ENCODE assay signal across 9 cellular contexts in genomic region chr6:137095651-137096238, GRCh38. TPM values are rescaled to one million over a fixed set of nuclear protein-coding genes. Genes with fewer than 3 reads are reported as not detected.
DNase-seq lines count a peak whose midpoint lies in the region; ATAC-seq and TF ChIP-seq lines count a peak whose summit lies in the region.
"Had no signal": no experiment of that assay in that cellular context is flagged by ENCODE, and none has a peak within 500 bp of the region (broad histone marks: within the 10 kb centered on the region; RNA-seq: fewer than 3 reads in every experiment).

No MANE protein-coding gene starts in this region.

- no peak overlapping the region for H2AFZ ChIP-seq in OCI-LY3 (ENCODE audit: low read depth, low read length)

- no peak for DNase-seq in Right ventricle myocardium superior
- no peak for DNase-seq in heart left ventricle
- no peak for DNase-seq in NCI-H1417 treated with DMSO at 0.1 percent for 48 hours (lab: John Stamatoyannopoulos, UW)
- DNase-seq in NK-92 treated with Interleukin-12 subunit alpha and Interleukin-12 subunit beta, amount 100 ng/mL, for 24 hours (lab: John Stamatoyannopoulos, UW) = no peak
- no peak for DNase-seq in colonic mucosa
- no peak for DNase-seq in stimulated activated CD4-positive, alpha-beta T cell treated with anti-CD3 and anti-CD28 coated beads, Interleukin-15, amount 100 ng/mL, for 24 hours
- DNase-seq: NCI-H1930 had no signal

- no peaks in the 10 kb centered on the region for H3K36me3 ChIP-seq in heart left ventricle
- H3K36me3 ChIP-seq in OCI-LY3 (replicated peaks; ENCODE audit: low read depth, low read length) = no peaks in the 10 kb centered on the region
- H3K36me3 ChIP-seq in colonic mucosa = no peaks in the 10 kb centered on the region

- H3K4me1 ChIP-seq in heart left ventricle (peaks cover 0 to 10% (median 2%) of the 10 kb centered on the region in 12 donors), OCI-LY3 (ENCODE audit: low read length) (peaks cover 90% of the 10 kb centered on the region), colonic mucosa (no peaks in the 10 kb centered on the region)

- H3K9me3 ChIP-seq in heart left ventricle (no peaks in the 10 kb centered on the region), OCI-LY3 (ENCODE audit: insufficient read depth, low read length) (no peaks in the 10 kb centered on the region), colonic mucosa (no peaks in the 10 kb centered on the region)

- intact Hi-C loops in Right ventricle myocardium superior (cut with DNase I) (loop anchor here (2.0 to 10.0 kb wide), 3 partner anchors 97 to 549 kb away; no protein-coding TSS in a partner anchor), heart left ventricle (cut with DNase I) (loop anchor here in 9 of 10 donors (2.0 to 10.0 kb wide), 15 partner anchors 69 to 547 kb away; partner anchors contain the start of gene IFNGR1 (in 1 of the 9)), colonic mucosa (cut with DNase I) (loop anchor here (5.0 kb wide), 1 partner anchor 547 kb away; no protein-coding TSS in a partner anchor)

- TF ChIP-seq POLR2A in heart left ventricle (IDR thresholded peaks at IDR 0.05) = no peak

- H3K79me2 ChIP-seq in OCI-LY3 (ENCODE audit: low read length) = no peaks in the 10 kb centered on the region

- H3K4me2 ChIP-seq in OCI-LY3 (ENCODE audit: low read length) = peak overlapping the region; percentile 73

- TF ChIP-seq CTCF in heart left ventricle (IDR thresholded peaks at IDR 0.05) (no peak), OCI-LY3 (IDR thresholded peaks at IDR 0.05; ENCODE audit: low read depth, low read length) (no peak), colonic mucosa (IDR thresholded peaks at IDR 0.05) (no peak)

- ATAC-seq in Right ventricle myocardium superior (ENCODE audit: poor library complexity) (peak; percentile 10), heart left ventricle (no peak), HG02938 (IDR thresholded peaks at IDR 0.05; ENCODE audit: unreplicated experiment) (peak; percentile 65)

- H3K9ac ChIP-seq in OCI-LY3 (ENCODE audit: low read length) = peak overlapping the region; percentile 63
- H3K9ac ChIP-seq in colonic mucosa (ENCODE audit: low read depth in 2 of 2, low read length in 2 of 2) = no peak overlapping the region

- H4K20me1 ChIP-seq in OCI-LY3 (ENCODE audit: insufficient read depth, low read length) = no peaks in the 10 kb centered on the region

- H3K27ac ChIP-seq in heart left ventricle (no peak overlapping the region), OCI-LY3 (ENCODE audit: low read length) (peak overlapping the region; percentile 95), colonic mucosa (no peak overlapping the region)

- H3K27me3 ChIP-seq in heart left ventricle (no peaks in the 10 kb centered on the region), OCI-LY3 (ENCODE audit: low read depth, low read length) (no peaks in the 10 kb centered on the region), colonic mucosa (no peaks in the 10 kb centered on the region)

- H3K4me3 ChIP-seq in heart left ventricle (no peak overlapping the region), OCI-LY3 (ENCODE audit: low read length) (peak overlapping the region; percentile 50), colonic mucosa (no peak overlapping the region)

RNA-seq across cellular contexts. Expression of gene IL20RA, which starts 51.0 kb away (rescaled TPM):
- total RNA-seq in Right ventricle myocardium superior (9.1 TPM), heart left ventricle (1 to 10 TPM in 7 of 9 donors, under 1 TPM in 2; 0.35 to 6.9 (median 1.3) TPM), colonic mucosa (10 to 100 TPM; 12.2 to 12.8 TPM)
- 1 to 10 TPM in 1 of 2 donors, under 1 TPM in 1; 0.19 to 2.2 TPM for polyA plus RNA-seq in heart left ventricle

Comparison
In these comparisons a context has a peak if more than half of its experiments do, and no peak if none do; other contexts are left out.
1. ATAC-seq: peak in Right ventricle myocardium superior (single experiment) and HG02938 (single experiment); none in heart left ventricle (0 of 4).